ENCODE assay signal across 8 cellular contexts in genomic region chr4:115949974-115950743, GRCh38.
DNase-seq lines count a peak whose midpoint lies in the region; ATAC-seq and TF ChIP-seq lines count a peak whose summit lies in the region.
"Not testable (repeated sequence)": the region's sequence is repeated elsewhere in the genome, so short reads cannot be mapped to it uniquely, and the experiment has no call there.

No MANE protein-coding gene starts in this region.

- H3K36me3 ChIP-seq in GM06990 (ENCODE audit: control insufficient read depth, insufficient read depth, low read length) = not testable (repeated sequence)

- not testable (repeated sequence) for H3K27me3 Mint-ChIP-seq in activated T-cell treated with anti-CD3 and anti-CD28 coated beads, Interleukin-2, amount 50 U/mL, for 72 hours (ENCODE audit: low read depth)

- DNase-seq in GM06990 (ENCODE audit: extremely low read depth, insufficient read length) = peak; percentile 19
- not testable (repeated sequence) for DNase-seq in activated T-cell treated with anti-CD3 and anti-CD28 coated beads, Interleukin-2, amount 50 U/mL, for 72 hours

- H3K27ac Mint-ChIP-seq in activated T-cell treated with anti-CD3 and anti-CD28 coated beads, Interleukin-2, amount 50 U/mL, for 72 hours = peak overlapping the region; percentile 90

- H3K27me3 ChIP-seq in GM06990 (replicated peaks; ENCODE audit: control insufficient read depth, insufficient read depth, low read length) = not testable (repeated sequence)

- not testable (repeated sequence) for H3K9me3 Mint-ChIP-seq in activated T-cell treated with anti-CD3 and anti-CD28 coated beads, Interleukin-2, amount 50 U/mL, for 72 hours

- peaks cover 22% of the 10 kb centered on the region for H3K4me1 Mint-ChIP-seq in activated T-cell treated with anti-CD3 and anti-CD28 coated beads, Interleukin-2, amount 50 U/mL, for 72 hours (ENCODE audit: low read depth)

- not testable (repeated sequence) for TF ChIP-seq CTCF in GM06990 (IDR thresholded peaks at IDR 0.05; ENCODE audit: insufficient read depth, low read length, poor library complexity, severe bottlenecking)

- H3K4me3 ChIP-seq in GM06990 (replicated peaks; ENCODE audit: low read depth, low read length) = not testable (repeated sequence)

- ATAC-seq in GM18517 (IDR thresholded peaks at IDR 0.05; ENCODE audit: unreplicated experiment) (peak; percentile 60), GM19328 (IDR thresholded peaks at IDR 0.05; ENCODE audit: unreplicated experiment) (peak; percentile 56), GM21526 (IDR thresholded peaks at IDR 0.05; ENCODE audit: low FRiP score, unreplicated experiment) (peak; percentile 79), HG02763 (IDR thresholded peaks at IDR 0.05; ENCODE audit: unreplicated experiment) (peak; percentile 80), HG03045 (IDR thresholded peaks at IDR 0.05; ENCODE audit: unreplicated experiment) (peak; percentile 79), HG03439 (IDR thresholded peaks at IDR 0.05; ENCODE audit: unreplicated experiment) (peak; percentile 95)
- peak; percentile 29 to 70 for ATAC-seq in activated T-cell treated with anti-CD3 and anti-CD28 coated beads, Interleukin-2, amount 50 U/mL, for 72 hours (replicated peaks in 1 of 2)

- peak overlapping the region in 1 of 2 donors; percentile 71 for H3K4me3 Mint-ChIP-seq in activated T-cell treated with anti-CD3 and anti-CD28 coated beads, Interleukin-2, amount 50 U/mL, for 72 hours

- H3K36me3 Mint-ChIP-seq in activated T-cell treated with anti-CD3 and anti-CD28 coated beads, Interleukin-2, amount 50 U/mL, for 72 hours (ENCODE audit: insufficient read depth in 2 of 2) = not testable (repeated sequence)
